Comparison of ENCODE assay signal across 8 cellular contexts in the genomic region with DNA sequence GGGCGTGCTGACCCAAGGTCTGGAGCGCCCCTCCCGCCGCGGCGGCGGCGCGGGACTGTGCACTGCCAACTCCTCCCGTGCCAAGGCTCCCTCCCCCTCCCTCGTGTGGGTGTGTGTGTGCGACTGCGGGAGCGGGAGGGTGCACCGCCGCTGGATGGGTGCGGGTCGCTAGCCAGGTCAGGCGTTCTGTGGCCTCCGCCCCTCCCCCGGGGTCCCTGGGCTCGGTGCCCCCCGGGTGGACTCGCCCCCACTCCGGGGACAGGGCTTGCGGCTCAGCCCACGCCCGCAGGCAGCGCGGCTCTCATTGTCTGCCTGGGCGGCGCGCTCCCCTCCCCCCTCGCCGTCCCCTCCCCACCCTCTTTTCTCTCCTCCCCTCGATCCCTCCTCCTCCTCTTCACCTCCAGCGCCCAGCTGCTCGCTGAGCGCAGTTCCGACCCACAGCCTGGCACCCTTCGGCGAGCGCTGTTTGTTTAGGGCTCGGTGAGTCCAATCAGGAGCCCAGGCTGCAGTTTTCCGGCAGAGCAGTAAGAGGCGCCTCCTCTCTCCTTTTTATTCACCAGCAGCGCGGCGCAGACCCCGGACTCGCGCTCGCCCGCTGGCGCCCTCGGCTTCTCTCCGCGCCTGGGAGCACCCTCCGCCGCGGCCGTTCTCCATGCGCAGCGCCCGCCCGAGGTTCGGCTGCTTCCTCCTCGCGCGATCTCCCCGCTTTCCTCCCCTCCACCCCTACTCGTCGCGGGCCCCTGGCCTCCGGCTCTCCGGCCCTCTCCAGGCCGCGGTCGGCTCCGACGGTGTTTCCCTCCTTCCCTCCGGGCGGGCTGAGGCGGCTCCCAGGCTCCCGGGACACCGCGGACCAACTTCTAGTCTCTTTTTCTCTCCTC. TPM values are rescaled to one million over a fixed set of nuclear protein-coding genes. Genes with fewer than 3 reads are reported as not detected.
DNase-seq lines count a peak whose midpoint lies in the region; ATAC-seq and FAIRE-seq lines count a peak whose summit lies in the region.

A gene (plus strand): TSS at position 579 of the 878 bp plus-strand sequence. CDS start 1,556 bp downstream, outside the sequence.

- POLR2A ChIA-PET in activated CD4-positive, alpha-beta T cell treated with anti-CD3 and anti-CD28 coated beads for 36 hours (lab: Charles Lee), result no interaction called here

- peaks cover 0 to 31% of the 10 kb centered on the region in 2 donors for H3K27me3 ChIP-seq in small intestine (ENCODE audit: control insufficient read depth in 2 of 2, insufficient read depth in 2 of 2, low read length in 2 of 2)

- CTCF ChIA-PET in activated CD4-positive, alpha-beta T cell treated with anti-CD3 and anti-CD28 coated beads for 36 hours (lab: Charles Lee), result no interaction called here

- in situ Hi-C loops in SK-MEL-5 (cut with HindIII; ENCODE audit: low pct_unique_long_range_greater_than_20kb, low sequenced_read_pairs), result no loop called here
- in situ Hi-C loops in T47D (cut with HindIII; ENCODE audit: low pct_unique_long_range_greater_than_20kb, low sequenced_read_pairs), result no loop called here

- H3K4me3 Mint-ChIP-seq in activated CD4-positive, alpha-beta T cell treated with anti-CD3 and anti-CD28 coated beads for 36 hours, result peak within 1 kb of the TSS; percentile 61

- H3K27ac Mint-ChIP-seq in activated CD4-positive, alpha-beta T cell treated with anti-CD3 and anti-CD28 coated beads for 36 hours, result no peak within 1 kb of the TSS

- peak within 1 kb of the TSS; percentile 41 for H3K4me3 ChIP-seq in Jurkat, Clone E6-1 (ENCODE audit: low read length)
- peak within 1 kb of the TSS; percentile 79 to 94 for H3K4me3 ChIP-seq in small intestine (ENCODE audit: low read depth in 1 of 2, low read length in 2 of 2)

- peaks cover 21% of the 10 kb centered on the region for H3K4me1 Mint-ChIP-seq in activated CD4-positive, alpha-beta T cell treated with anti-CD3 and anti-CD28 coated beads for 36 hours

- peak; percentile 63 for DNase-seq in activated CD4-positive, alpha-beta T cell treated with anti-CD3 and anti-CD28 coated beads for 36 hours
- DNase-seq in activated CD4-positive, alpha-beta T cell treated with anti-CD3 and anti-CD28 coated beads, Interleukin-2, amount 50 U/mL, for 4 hours, result no peak
- peak; percentile 46 for DNase-seq in Jurkat, Clone E6-1 (ENCODE audit: low read depth, low spot score)
- DNase-seq in SK-MEL-5 (ENCODE audit: low read depth, low spot score), result peak; percentile 87
- peak; percentile 94 to 99 for DNase-seq in T47D (ENCODE audit: low read depth in 1 of 2, low spot score in 1 of 2)
- peak; percentile 83 for DNase-seq in iPS-NIHi11 (ENCODE audit: low spot score)
- peak; percentile 97 for DNase-seq in small intestine

- no peak for FAIRE-seq in small intestine (lab: Jason Lieb, UNC)

- H3K27ac ChIP-seq in small intestine (ENCODE audit: low read depth in 1 of 2, low read length in 1 of 2), result peak within 1 kb of the TSS; percentile 95 to 96

- peaks cover 65% of the 10 kb centered on the region for H3K27me3 Mint-ChIP-seq in activated CD4-positive, alpha-beta T cell treated with anti-CD3 and anti-CD28 coated beads for 36 hours

- H3K4me1 ChIP-seq in small intestine (ENCODE audit: control insufficient read depth in 2 of 2, insufficient read depth in 1 of 2, low read depth in 1 of 2, low read length in 1 of 2), result no peaks in the 10 kb centered on the region

- peak; percentile 71 for ATAC-seq in activated CD4-positive, alpha-beta T cell treated with anti-CD3 and anti-CD28 coated beads for 36 hours
- ATAC-seq in GM21786 (IDR thresholded peaks at IDR 0.05; ENCODE audit: unreplicated experiment), result no peak

- H3K36me3 Mint-ChIP-seq in activated CD4-positive, alpha-beta T cell treated with anti-CD3 and anti-CD28 coated beads for 36 hours (ENCODE audit: low read depth), result no peaks in the 10 kb centered on the region

- intact Hi-C loops in activated CD4-positive, alpha-beta T cell treated with anti-CD3 and anti-CD28 coated beads for 36 hours (cut with DNase I, micrococcal nuclease), result loop anchor here (1.0 to 10.0 kb wide), 6 partner anchors 174 to 927 kb away; a partner anchor contains a TSS

- no peaks in the 10 kb centered on the region for H3K9me3 Mint-ChIP-seq in activated CD4-positive, alpha-beta T cell treated with anti-CD3 and anti-CD28 coated beads for 36 hours (ENCODE audit: low read depth)

- H3K36me3 ChIP-seq in small intestine (ENCODE audit: control insufficient read depth in 2 of 2, insufficient read depth in 2 of 2, low read length in 2 of 2), result no peaks in the 10 kb centered on the region

- H3K9me3 ChIP-seq in small intestine (ENCODE audit: control insufficient read depth, low read depth), result no peaks in the 10 kb centered on the region

- 1 to 2% (median 2%) methylated on average over 54 to 87 of the region's 87 CpGs for WGBS in small intestine, 3 donors

RNA-seq across cellular contexts. Expression of the gene that starts here (rescaled TPM):
- not detected for total RNA-seq in activated CD4-positive, alpha-beta T cell treated with anti-CD3 and anti-CD28 coated beads for 36 hours
- polyA plus RNA-seq in Jurkat, Clone E6-1 (2012; ENCODE audit: insufficient read depth, insufficient read length), result 1.1 TPM
- 2.1 and 2.7 TPM in 2 replicates for total RNA-seq in SK-MEL-5 (2014; rRNA removed; shearing (Covaris generic))
- polyA plus RNA-seq in SK-MEL-5 (2015; cell fraction: cytosol; rRNA removed), result 3.8 and 4.7 TPM in 2 replicates
- 0.53 and 2.2 TPM in 2 replicates for polyA plus RNA-seq in SK-MEL-5 (2015; cell fraction: nucleus; rRNA removed)
- 10 to 100 TPM; 25.9 to 36.9 (median 27.8) TPM for polyA plus RNA-seq in small intestine

Comparison
In these comparisons a context has a peak if more than half of its experiments do, and no peak if none do; other contexts are left out.
1. Peak in DNase-seq and ATAC-seq in activated CD4-positive, alpha-beta T cell treated with anti-CD3 and anti-CD28 coated beads for 36 hours; RNA of the gene not detected or under 1 TPM.
2. DNase-seq: peak in Jurkat, Clone E6-1 (single experiment), SK-MEL-5 (single experiment), T47D (2 of 2), iPS-NIHi11 (single experiment) and small intestine (single experiment); none in activated CD4-positive, alpha-beta T cell treated with anti-CD3 and anti-CD28 coated beads, Interleukin-2, amount 50 U/mL, for 4 hours (0 of 2).